In genomic region chr1:63593887-63594617, GRCh38 we compare ENCODE assay signal across 8 cellular contexts. TPM values are rescaled to one million over a fixed set of nuclear protein-coding genes. Genes with fewer than 3 reads are reported as not detected.
DNase-seq lines count a peak whose midpoint lies in the region; ATAC-seq and TF ChIP-seq lines count a peak whose summit lies in the region.

No MANE protein-coding gene starts in this region.

- H3K4me3 ChIP-seq in AG10803 (ENCODE audit: low read length) = peak overlapping the region; percentile 80
- H3K4me3 ChIP-seq in esophagus muscularis mucosa = peak overlapping the region; percentile 84 to 95 (median 91)
- peak overlapping the region; percentile 71 for H3K4me3 ChIP-seq in naive thymus-derived CD4-positive, alpha-beta T cell (ENCODE audit: low read length)

- H3K4me1 ChIP-seq in esophagus muscularis mucosa = peaks cover 8 to 25% (median 22%) of the 10 kb centered on the region in 4 donors
- peaks cover 0 to 7% of the 10 kb centered on the region in 2 donors for H3K4me1 ChIP-seq in naive thymus-derived CD4-positive, alpha-beta T cell (ENCODE audit: control insufficient read depth in 2 of 2, insufficient read depth in 2 of 2, low read length in 2 of 2)

- no peaks in the 10 kb centered on the region for H3K27me3 Mint-ChIP-seq in naive thymus-derived CD4-positive, alpha-beta T cell

- intact Hi-C loops in esophagus muscularis mucosa (cut with DNase I) = no loop called here
- intact Hi-C loops in naive thymus-derived CD4-positive, alpha-beta T cell (cut with micrococcal nuclease) = loop anchor here (1.0 to 10.0 kb wide), 15 partner anchors 19 to 1828 kb away; partner anchors contain the start of genes ALG6 (in 2 of the 2), ATG4C (in 2 of the 2), EFCAB7 (in 2 of the 2) and ITGB3BP (in 2 of the 2)

- H3K9me3 ChIP-seq in esophagus muscularis mucosa = no peaks in the 10 kb centered on the region
- H3K9me3 ChIP-seq in naive thymus-derived CD4-positive, alpha-beta T cell (ENCODE audit: control insufficient read depth in 2 of 3, low read length in 3 of 3) = no peaks in the 10 kb centered on the region

- no peaks in the 10 kb centered on the region for H3K36me3 ChIP-seq in esophagus muscularis mucosa
- H3K36me3 ChIP-seq in naive thymus-derived CD4-positive, alpha-beta T cell (ENCODE audit: control insufficient read depth in 2 of 3, insufficient read depth in 3 of 3, low read length in 3 of 3) = peaks cover 0 to 6% (median 0%) of the 10 kb centered on the region in 3 experiments

- H3K4me3 Mint-ChIP-seq in naive thymus-derived CD4-positive, alpha-beta T cell = peak overlapping the region; percentile 96 to 99 (median 98)

- CTCF ChIA-PET in naive thymus-derived CD4-positive, alpha-beta T cell (lab: Charles Lee) = no interaction called here

- no peaks in the 10 kb centered on the region for H3K27me3 ChIP-seq in esophagus muscularis mucosa
- no peaks in the 10 kb centered on the region for H3K27me3 ChIP-seq in naive thymus-derived CD4-positive, alpha-beta T cell (ENCODE audit: control insufficient read depth in 2 of 2, insufficient read depth in 2 of 2, low read length in 2 of 2)

- peaks cover 0 to 13% (median 0%) of the 10 kb centered on the region in 5 donors for H3K36me3 Mint-ChIP-seq in naive thymus-derived CD4-positive, alpha-beta T cell

- TF ChIP-seq CTCF in AG10803 (conservative IDR thresholded peaks at IDR 0.05; ENCODE audit: low read length) (no peak), esophagus muscularis mucosa (IDR thresholded peaks at IDR 0.05) (no peak)

- DNase-seq in AG10803 (ENCODE audit: low read depth) (peak; percentile 82), NOMO-1 treated with dmso at 0.1 percent for 144 hours (lab: John Stamatoyannopoulos, UW; ENCODE audit: unreplicated experiment) (peak; percentile 70), activated T-cell treated with anti-CD3 and anti-CD28 coated beads for 48 hours (ENCODE audit: low read depth) (peak; percentile 67), esophagus muscularis mucosa (ENCODE audit: extremely low spot score) (no peak)
- DNase-seq in naive thymus-derived CD4-positive, alpha-beta T cell = peak; percentile 51 to 84 (median 79)
- DNase-seq in stimulated activated naive CD4-positive, alpha-beta T cell (lab: John Stamatoyannopoulos, UW) = peak; percentile 56 to 89 (median 75)

- peak overlapping the region; percentile 89 to 93 (median 92) for H3K27ac ChIP-seq in esophagus muscularis mucosa (replicated peaks in 1 of 4)
- H3K27ac ChIP-seq in naive thymus-derived CD4-positive, alpha-beta T cell (ENCODE audit: low read depth, low read length) = peak overlapping the region; percentile 90

- peak overlapping the region; percentile 95 to 99 (median 99) for H3K27ac Mint-ChIP-seq in naive thymus-derived CD4-positive, alpha-beta T cell

- no peaks in the 10 kb centered on the region for H3K9me3 Mint-ChIP-seq in naive thymus-derived CD4-positive, alpha-beta T cell

- no peak for TF ChIP-seq EP300 in esophagus muscularis mucosa (IDR thresholded peaks at IDR 0.05)

- POLR2A ChIA-PET in naive thymus-derived CD4-positive, alpha-beta T cell (lab: Charles Lee) = interaction anchor here (0.7 to 1.4 kb wide), 3 partner anchors 69 to 1158 kb away, joined by 3 to 4 read pairs (median 4); no protein-coding TSS in a partner anchor

- 9% methylated on average over 34 of the region's 55 CpGs for WGBS in esophagus muscularis mucosa

- peaks cover 17 to 45% (median 36%) of the 10 kb centered on the region in 7 donors for H3K4me1 Mint-ChIP-seq in naive thymus-derived CD4-positive, alpha-beta T cell

- ATAC-seq in GM19035 (IDR thresholded peaks at IDR 0.05; ENCODE audit: unreplicated experiment) (peak; percentile 46), HG03280 (IDR thresholded peaks at IDR 0.05; ENCODE audit: unreplicated experiment) (peak; percentile 59)
- peak; percentile 71 for ATAC-seq in naive thymus-derived CD4-positive, alpha-beta T cell

- TF ChIP-seq POLR2A in esophagus muscularis mucosa (IDR thresholded peaks at IDR 0.05; ENCODE audit: low read depth) = no peak

RNA-seq across cellular contexts. Expression of gene PGM1, which starts 0.8 kb away (rescaled TPM):
- total RNA-seq in esophagus muscularis mucosa = 10 to 100 TPM; 49.4 to 73.9 (median 61.5) TPM
- 10 to 100 TPM; 11.9 to 57.2 (median 16.1) TPM for total RNA-seq in naive thymus-derived CD4-positive, alpha-beta T cell
- polyA plus RNA-seq in naive thymus-derived CD4-positive, alpha-beta T cell = 10 to 100 TPM; 26.9 to 31.9 TPM
